ENCODE assay signal across 9 cellular contexts in the genomic region with DNA sequence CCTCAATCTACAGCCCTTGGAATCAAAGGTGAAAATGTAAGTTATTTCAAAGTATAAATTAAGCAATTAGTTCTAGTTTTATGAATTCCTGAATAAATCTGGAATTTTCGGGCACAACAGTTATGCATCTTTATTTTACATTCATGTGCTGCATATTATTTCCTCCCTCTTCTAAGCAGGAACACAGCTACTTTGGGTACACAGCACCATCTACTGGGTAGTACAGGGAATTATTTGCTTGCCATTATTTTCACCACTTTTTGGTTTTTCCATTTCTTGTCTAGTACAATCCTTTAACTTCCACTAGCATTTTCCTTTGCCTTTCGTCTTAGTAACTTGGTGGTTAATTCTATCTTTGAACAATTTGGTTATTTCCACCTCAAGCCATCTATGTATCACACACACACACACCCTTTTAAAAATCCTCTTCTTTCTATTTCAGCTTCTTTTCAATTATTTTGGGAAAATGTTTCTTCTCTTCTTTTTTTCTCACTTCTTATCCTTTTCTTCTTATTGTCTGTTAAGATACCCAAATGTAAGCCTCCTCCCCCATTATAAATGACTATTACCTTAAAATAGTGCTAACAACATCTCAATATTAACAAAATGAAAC.
DNase-seq lines count a peak whose midpoint lies in the region; ATAC-seq and TF ChIP-seq lines count a peak whose summit lies in the region.
"Had no signal": no experiment of that assay in that cellular context is flagged by ENCODE, and none has a peak within 500 bp of the region (broad histone marks: within the 10 kb centered on the region; RNA-seq: fewer than 3 reads in every experiment).

No MANE protein-coding gene starts in this region.

- no peak overlapping the region for H3K4me3 Mint-ChIP-seq in activated naive CD4-positive, alpha-beta T cell treated with anti-CD3 and anti-CD28 coated beads for 36 hours
- no peak overlapping the region for H3K4me3 Mint-ChIP-seq in activated T-helper 1 cell treated with anti-CD3 and anti-CD28 coated beads, Interleukin-12 subunit alpha, Interleukin-12 subunit beta, Interleukin-2, Interleukin-4 antibody, amounts not matched to agents 30 ng/mL and 10 ng/mL and 1 ng/mL, durations not matched to agents 14 hours and 24 hours and 36 hours
- H3K4me3 Mint-ChIP-seq: activated B cell treated with CpG ODN at 0.5 μM for 24 hours had no signal

- H3K36me3 ChIP-seq in SK-N-MC (ENCODE audit: insufficient read depth, low read length), result no peaks in the 10 kb centered on the region

- no peak for ATAC-seq in GM19397 (IDR thresholded peaks at IDR 0.05; ENCODE audit: unreplicated experiment)

- H3K4me1 Mint-ChIP-seq in activated naive CD4-positive, alpha-beta T cell treated with anti-CD3 and anti-CD28 coated beads for 36 hours (ENCODE audit: low read depth), result no peaks in the 10 kb centered on the region
- no peaks in the 10 kb centered on the region for H3K4me1 Mint-ChIP-seq in activated T-helper 1 cell treated with anti-CD3 and anti-CD28 coated beads, Interleukin-12 subunit alpha, Interleukin-12 subunit beta, Interleukin-2, Interleukin-4 antibody, amounts not matched to agents 30 ng/mL and 10 ng/mL and 1 ng/mL, durations not matched to agents 14 hours and 24 hours and 36 hours (ENCODE audit: low read depth)
- H3K4me1 Mint-ChIP-seq: activated B cell treated with CpG ODN at 0.5 μM for 24 hours had no signal

- H3K27ac Mint-ChIP-seq in activated naive CD4-positive, alpha-beta T cell treated with anti-CD3 and anti-CD28 coated beads for 36 hours, result no peak overlapping the region
- H3K27ac Mint-ChIP-seq in activated T-helper 1 cell treated with anti-CD3 and anti-CD28 coated beads, Interleukin-12 subunit alpha, Interleukin-12 subunit beta, Interleukin-2, Interleukin-4 antibody, amounts not matched to agents 30 ng/mL and 10 ng/mL and 1 ng/mL, durations not matched to agents 14 hours and 24 hours and 36 hours, result no peak overlapping the region
- H3K27ac Mint-ChIP-seq: activated B cell treated with CpG ODN at 0.5 μM for 24 hours had no signal

- DNase-seq in GM10266 (ENCODE audit: extremely low spot score) (no peak), SK-N-MC (ENCODE audit: low read depth, low spot score) (peak; percentile 37), glomerular visceral epithelial cell (ENCODE audit: extremely low spot score) (peak; percentile 51), activated gamma-delta T cell (lab: John Stamatoyannopoulos, UW) (no peak)
- peak; percentile 31 for DNase-seq in Jurkat, Clone E6-1 (ENCODE audit: low read depth, low spot score)
- DNase-seq in activated naive CD4-positive, alpha-beta T cell treated with anti-CD3 and anti-CD28 coated beads for 36 hours, result no peak
- no peak for DNase-seq in activated T-helper 1 cell treated with anti-CD3 and anti-CD28 coated beads, Interleukin-12 subunit alpha, Interleukin-12 subunit beta, Interleukin-2, Interleukin-4 antibody, amounts not matched to agents 30 ng/mL and 10 ng/mL and 1 ng/mL, durations not matched to agents 14 hours and 24 hours and 36 hours (ENCODE audit: low spot score)
- DNase-seq: activated B cell treated with CpG ODN at 0.5 μM for 24 hours had no signal

- CTCF ChIA-PET in activated naive CD4-positive, alpha-beta T cell treated with anti-CD3 and anti-CD28 coated beads for 36 hours (lab: Charles Lee), result interaction anchor here (1.6 to 2.5 kb wide), 2 partner anchors 9 to 406 kb away, joined by 6 to 12 read pairs; no protein-coding TSS in a partner anchor

- no peak overlapping the region for H3K27ac ChIP-seq in SK-N-MC

- no peaks in the 10 kb centered on the region for H3K36me3 Mint-ChIP-seq in activated naive CD4-positive, alpha-beta T cell treated with anti-CD3 and anti-CD28 coated beads for 36 hours (ENCODE audit: low read depth)
- no peaks in the 10 kb centered on the region for H3K36me3 Mint-ChIP-seq in activated T-helper 1 cell treated with anti-CD3 and anti-CD28 coated beads, Interleukin-12 subunit alpha, Interleukin-12 subunit beta, Interleukin-2, Interleukin-4 antibody, amounts not matched to agents 30 ng/mL and 10 ng/mL and 1 ng/mL, durations not matched to agents 14 hours and 24 hours and 36 hours (ENCODE audit: low read depth)

- peaks cover 17% of the 10 kb centered on the region for H3K9me3 Mint-ChIP-seq in activated naive CD4-positive, alpha-beta T cell treated with anti-CD3 and anti-CD28 coated beads for 36 hours
- H3K9me3 Mint-ChIP-seq in activated T-helper 1 cell treated with anti-CD3 and anti-CD28 coated beads, Interleukin-12 subunit alpha, Interleukin-12 subunit beta, Interleukin-2, Interleukin-4 antibody, amounts not matched to agents 30 ng/mL and 10 ng/mL and 1 ng/mL, durations not matched to agents 14 hours and 24 hours and 36 hours, result peaks cover 18% of the 10 kb centered on the region

- peaks cover 5% of the 10 kb centered on the region for H3K27me3 Mint-ChIP-seq in activated naive CD4-positive, alpha-beta T cell treated with anti-CD3 and anti-CD28 coated beads for 36 hours (ENCODE audit: low read depth)
- peaks cover 2% of the 10 kb centered on the region for H3K27me3 Mint-ChIP-seq in activated T-helper 1 cell treated with anti-CD3 and anti-CD28 coated beads, Interleukin-12 subunit alpha, Interleukin-12 subunit beta, Interleukin-2, Interleukin-4 antibody, amounts not matched to agents 30 ng/mL and 10 ng/mL and 1 ng/mL, durations not matched to agents 14 hours and 24 hours and 36 hours (ENCODE audit: insufficient read depth)

- no peak overlapping the region for H3K9ac ChIP-seq in SK-N-MC (ENCODE audit: insufficient read length)

- intact Hi-C loops in activated naive CD4-positive, alpha-beta T cell treated with anti-CD3 and anti-CD28 coated beads for 36 hours (cut with micrococcal nuclease), result no loop called here
- intact Hi-C loops in activated T-helper 1 cell treated with anti-CD3 and anti-CD28 coated beads, Interleukin-12 subunit alpha, Interleukin-12 subunit beta, Interleukin-2, Interleukin-4 antibody, amounts not matched to agents 30 ng/mL and 10 ng/mL and 1 ng/mL, durations not matched to agents 14 hours and 24 hours and 36 hours (cut with micrococcal nuclease), result no loop called here

- no peak overlapping the region for H3K4me3 ChIP-seq in Jurkat, Clone E6-1 (ENCODE audit: low read length)
- H3K4me3 ChIP-seq in SK-N-MC, result no peak overlapping the region

- TF ChIP-seq CTCF in GM10266 (IDR thresholded peaks at IDR 0.05; ENCODE audit: control insufficient read depth, insufficient read depth, low read depth, missing control alignments), result peak; percentile 35

- peaks cover 12% of the 10 kb centered on the region; the same call in 1 of the 2 replicates for H3K9me3 ChIP-seq in SK-N-MC (ENCODE audit: low read depth, low read length)

Comparison
In these comparisons a context has a peak if more than half of its experiments do, and no peak if none do; other contexts are left out.
1. DNase-seq: peak in Jurkat, Clone E6-1 (single experiment), SK-N-MC (single experiment) and glomerular visceral epithelial cell (single experiment); none in GM10266 (single experiment), activated gamma-delta T cell (single experiment), activated naive CD4-positive, alpha-beta T cell treated with anti-CD3 and anti-CD28 coated beads for 36 hours (single experiment) and activated T-helper 1 cell treated with anti-CD3 and anti-CD28 coated beads, Interleukin-12 subunit alpha, Interleukin-12 subunit beta, Interleukin-2, Interleukin-4 antibody, amounts not matched to agents 30 ng/mL and 10 ng/mL and 1 ng/mL, durations not matched to agents 14 hours and 24 hours and 36 hours (single experiment).